Comparison of ENCODE assay signal across 1 cellular context in genomic region chr2:24986397-24986796, GRCh38.
TF ChIP-seq lines count a peak whose summit lies in the region.

No MANE protein-coding gene starts in this region.

TF ChIP-seq in H1, 55 proteins besides CTCF, POLR2A, EP300 and RAD21 (continued from another document):
- no peak for TF ChIP-seq E2F6 (IDR thresholded peaks at IDR 0.05)
- TF ChIP-seq JUN (IDR thresholded peaks at IDR 0.05; ENCODE audit: low read depth, low read length) = no peak
- no peak for TF ChIP-seq CBX8 (IDR thresholded peaks at IDR 0.05; ENCODE audit: borderline replicate concordance, low read depth, low read length)
- TF ChIP-seq EGR1 (IDR thresholded peaks at IDR 0.05; ENCODE audit: borderline replicate concordance, low read depth, low read length) = no peak
- TF ChIP-seq SP1 (IDR thresholded peaks at IDR 0.05; ENCODE audit: low read depth, low read length) = no peak
- TF ChIP-seq KDM1A (IDR thresholded peaks at IDR 0.05; ENCODE audit: borderline replicate concordance, low read length) = no peak
- no peak for TF ChIP-seq CBX5 (IDR thresholded peaks at IDR 0.05; ENCODE audit: low read depth, low read length)
- no peak for TF ChIP-seq TAF1 (IDR thresholded peaks at IDR 0.05; ENCODE audit: low read depth, low read length)
- TF ChIP-seq POLR2AphosphoS5 (IDR thresholded peaks at IDR 0.05; ENCODE audit: low read depth, low read length) = no peak
- no peak for TF ChIP-seq POU5F1 (IDR thresholded peaks at IDR 0.05; ENCODE audit: low read depth, low read length)
- no peak for TF ChIP-seq YY1 (IDR thresholded peaks at IDR 0.05; ENCODE audit: low read depth, low read length)
